In the genomic region with DNA sequence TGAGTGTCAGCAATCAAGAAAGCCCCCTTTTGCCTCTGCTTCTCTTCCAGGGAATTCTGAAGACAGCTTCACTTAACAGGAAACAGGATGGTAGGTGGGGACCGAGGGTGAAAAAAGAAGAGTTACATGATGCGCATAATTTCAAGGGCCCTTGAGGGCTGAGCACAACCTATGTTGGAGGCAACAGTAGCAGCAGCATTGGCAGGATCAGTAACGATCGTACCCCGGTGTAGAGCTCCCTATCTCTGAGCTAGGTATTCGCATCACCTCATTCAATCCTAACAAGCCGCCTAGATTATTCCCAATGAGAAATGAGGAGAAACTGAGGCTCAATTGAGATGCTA, we compare ENCODE assay signal across 8 cellular contexts. TPM values are rescaled to one million over a fixed set of nuclear protein-coding genes. Genes with fewer than 3 reads are reported as not detected.
A peak's percentile ranks its signal among the peaks of the same experiment; 100 is the strongest.
DNase-seq lines count a peak whose midpoint lies in the region; ATAC-seq, FAIRE-seq and TF ChIP-seq lines count a peak whose summit lies in the region.

No MANE protein-coding gene starts in this region.

- dilution Hi-C loops in endothelial cell of umbilical vein (cut with MboI; ENCODE audit: extremely low pct_ligation_motif_present, low sequenced_read_pairs): no loop called here

- H3K79me2 ChIP-seq in endothelial cell of umbilical vein (ENCODE audit: control insufficient read depth, insufficient read depth, low read length): peaks cover 45% of the 10 kb centered on the region

- ATAC-seq in naive B cell (ENCODE audit: low read depth in 2 of 2) (no peak), HG03432 (IDR thresholded peaks at IDR 0.05; ENCODE audit: unreplicated experiment) (no peak)

- H3K4me2 ChIP-seq in endothelial cell of umbilical vein (ENCODE audit: insufficient read depth, low read length): peak overlapping the region; percentile 95

- POLR2A ChIA-PET in endothelial cell of umbilical vein (lab: Charles Lee): no interaction called here

- H3K27me3 ChIP-seq in Peyer's patch (no peaks in the 10 kb centered on the region), endothelial cell of umbilical vein (ENCODE audit: control insufficient read depth in 2 of 2, insufficient read depth in 2 of 2, low read length in 2 of 2) (no peaks in the 10 kb centered on the region)

- H3K27ac Mint-ChIP-seq in activated naive CD4-positive, alpha-beta T cell treated with anti-CD3 and anti-CD28 coated beads for 36 hours: peak overlapping the region; percentile 89
- H3K27ac Mint-ChIP-seq in naive B cell: peak overlapping the region; percentile 82 to 98 (median 90)

- no peaks in the 10 kb centered on the region for H3K36me3 Mint-ChIP-seq in activated naive CD4-positive, alpha-beta T cell treated with anti-CD3 and anti-CD28 coated beads for 36 hours (ENCODE audit: low read depth)
- no peaks in the 10 kb centered on the region for H3K36me3 Mint-ChIP-seq in naive B cell

- no peaks in the 10 kb centered on the region for H3K9me1 ChIP-seq in endothelial cell of umbilical vein (replicated peaks; ENCODE audit: control insufficient read depth, extremely low read depth, insufficient read depth, low read length)

- no peaks in the 10 kb centered on the region for H3K36me3 ChIP-seq in Peyer's patch
- H3K36me3 ChIP-seq in endothelial cell of umbilical vein (ENCODE audit: control insufficient read depth in 2 of 2, extremely low read depth in 1 of 2, insufficient read depth in 2 of 2, low read length in 2 of 2): no peaks in the 10 kb centered on the region

- H3K4me3 ChIP-seq in Peyer's patch (peak overlapping the region; percentile 87 to 98 (median 92)), endothelial cell of umbilical vein (replicated peaks in 1 of 3; ENCODE audit: insufficient read depth in 1 of 3, low read depth in 1 of 3, low read length in 3 of 3) (peak overlapping the region; percentile 81 to 91 (median 83))

- no peaks in the 10 kb centered on the region for H3K27me3 Mint-ChIP-seq in activated naive CD4-positive, alpha-beta T cell treated with anti-CD3 and anti-CD28 coated beads for 36 hours (ENCODE audit: low read depth)
- peaks cover 1 to 2% (median 1%) of the 10 kb centered on the region in 3 donors for H3K27me3 Mint-ChIP-seq in naive B cell

- intact Hi-C loops in activated naive CD4-positive, alpha-beta T cell treated with anti-CD3 and anti-CD28 coated beads for 36 hours (cut with micrococcal nuclease): loop anchor here (1.0 to 2.0 kb wide), 3 partner anchors 36 to 153 kb away; partner anchors contain the start of gene MANF
- intact Hi-C loops in endothelial cell of umbilical vein (cut with micrococcal nuclease): loop anchor here (2.0 kb wide), 1 partner anchor 35 kb away; no protein-coding TSS in a partner anchor

- FAIRE-seq in endothelial cell of umbilical vein (lab: Jason Lieb, UNC): no peak

- H3K4me1 ChIP-seq in Peyer's patch (peaks cover 0 to 19% (median 2%) of the 10 kb centered on the region in 4 donors), endothelial cell of umbilical vein (ENCODE audit: control insufficient read depth, extremely low read depth, insufficient read depth, low read length) (peaks cover 15% of the 10 kb centered on the region)

- TF ChIP-seq POLR2A in Peyer's patch (IDR thresholded peaks at IDR 0.05) (no peak), endothelial cell of umbilical vein (IDR thresholded peaks at IDR 0.05; ENCODE audit: low read depth, low read length) (no peak)

- H3K9ac ChIP-seq in endothelial cell of umbilical vein (replicated peaks; ENCODE audit: extremely low read depth, insufficient read depth, low read length): peak overlapping the region; percentile 90

- TF ChIP-seq CTCF in Peyer's patch (IDR thresholded peaks at IDR 0.05) (no peak), endothelial cell of umbilical vein (IDR thresholded peaks at IDR 0.05; ENCODE audit: extremely low read depth in 1 of 2, insufficient read depth in 1 of 2, low read depth in 1 of 2, low read length in 2 of 2) (no peak)

- H3K4me1 Mint-ChIP-seq in activated naive CD4-positive, alpha-beta T cell treated with anti-CD3 and anti-CD28 coated beads for 36 hours (ENCODE audit: low read depth): peaks cover 34% of the 10 kb centered on the region
- peaks cover 22 to 41% (median 26%) of the 10 kb centered on the region in 3 donors for H3K4me1 Mint-ChIP-seq in naive B cell

- peak overlapping the region; percentile 91 for H3K4me3 Mint-ChIP-seq in activated naive CD4-positive, alpha-beta T cell treated with anti-CD3 and anti-CD28 coated beads for 36 hours
- peak overlapping the region; percentile 83 to 98 (median 93) for H3K4me3 Mint-ChIP-seq in naive B cell

- H3K9me3 Mint-ChIP-seq in activated naive CD4-positive, alpha-beta T cell treated with anti-CD3 and anti-CD28 coated beads for 36 hours: no peaks in the 10 kb centered on the region
- H3K9me3 Mint-ChIP-seq in naive B cell: no peaks in the 10 kb centered on the region

- CTCF ChIA-PET in activated naive CD4-positive, alpha-beta T cell treated with anti-CD3 and anti-CD28 coated beads for 36 hours (lab: Charles Lee): interaction anchor here (0.6 to 3.7 kb wide), 4 partner anchors 15 to 141 kb away, joined by 3 to 19 read pairs (median 10); no protein-coding TSS in a partner anchor
- CTCF ChIA-PET in endothelial cell of umbilical vein (lab: Charles Lee): interaction anchor here (0.9 to 3.5 kb wide), 7 partner anchors 17 to 143 kb away, joined by 3 to 18 read pairs (median 4); partner anchors contain the start of genes DCAF1 and TEX264

- no TSS peak for BruUV-seq in endothelial cell of umbilical vein (replicated peaks; lab: Mats Ljungman, UMichigan)

- peak; percentile 25 for DNase-seq in activated naive CD4-positive, alpha-beta T cell treated with anti-CD3 and anti-CD28 coated beads for 36 hours
- DNase-seq in activated naive CD4-positive, alpha-beta T cell treated with Interleukin-2 at 50 U/mL for 16 hours: no peak
- DNase-seq in Peyer's patch: no peak
- no peak for DNase-seq in endothelial cell of umbilical vein (ENCODE audit: low read depth, low spot score)
- DNase-seq in naive B cell: no peak
- DNase-seq in mucosa of gallbladder (ENCODE audit: low spot score): no peak
- DNase-seq in NCI-H1436 (lab: John Stamatoyannopoulos, UW): no peak

- H3K9me3 ChIP-seq in Peyer's patch (no peaks in the 10 kb centered on the region), endothelial cell of umbilical vein (replicated peaks; ENCODE audit: control insufficient read depth, insufficient read depth, low read length) (no peaks in the 10 kb centered on the region)

- H4K20me1 ChIP-seq in endothelial cell of umbilical vein (replicated peaks; ENCODE audit: control insufficient read depth, extremely low read depth, insufficient read depth, low read length): peaks cover 2% of the 10 kb centered on the region

- H2AFZ ChIP-seq in endothelial cell of umbilical vein (ENCODE audit: low read depth, low read length): peak overlapping the region; percentile 98

- H3K27ac ChIP-seq in Peyer's patch: peak overlapping the region; percentile 79 to 87 (median 83)
- H3K27ac ChIP-seq in endothelial cell of umbilical vein (ENCODE audit: insufficient read depth, low read depth, low read length): peak overlapping the region; percentile 6

TF ChIP-seq in endothelial cell of umbilical vein, 7 proteins besides CTCF, POLR2A, EP300 and RAD21:
- TF ChIP-seq JUN (IDR thresholded peaks at IDR 0.05; ENCODE audit: borderline replicate concordance, insufficient read depth, insufficient read length, low read depth): no peak
- no peak for TF ChIP-seq GATA2 (IDR thresholded peaks at IDR 0.05; ENCODE audit: insufficient read depth, insufficient read length, low read depth, low read length)
- TF ChIP-seq, protein P1, sequence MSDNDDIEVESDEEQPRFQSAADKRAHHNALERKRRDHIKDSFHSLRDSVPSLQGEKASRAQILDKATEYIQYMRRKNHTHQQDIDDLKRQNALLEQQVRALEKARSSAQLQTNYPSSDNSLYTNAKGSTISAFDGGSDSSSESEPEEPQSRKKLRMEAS (IDR thresholded peaks at IDR 0.05; ENCODE audit: insufficient read depth, insufficient read length): no peak
- TF ChIP-seq EZH2 (IDR thresholded peaks at IDR 0.05; ENCODE audit: borderline replicate concordance, low read depth, low read length, severe bottlenecking): no peak
- no peak for TF ChIP-seq MYC (IDR thresholded peaks at IDR 0.05; ENCODE audit: low read depth, low read length)
- TF ChIP-seq FOS (IDR thresholded peaks at IDR 0.05; ENCODE audit: borderline replicate concordance, insufficient read depth, low read length): no peak
- TF ChIP-seq POLR2AphosphoS5 (IDR thresholded peaks at IDR 0.05; ENCODE audit: insufficient read depth, low read depth, low read length): no peak

RNA-seq across cellular contexts. Expression of gene RAD54L2, which starts 0.4 kb away (rescaled TPM):
- total RNA-seq in activated naive CD4-positive, alpha-beta T cell treated with anti-CD3 and anti-CD28 coated beads for 36 hours: 10 to 100 TPM; 23.1 to 24.5 TPM
- total RNA-seq in Peyer's patch (10 to 100 TPM; 22.1 to 57.8 (median 26.5) TPM), endothelial cell of umbilical vein (31.1 and 32.5 TPM in 2 replicates), mucosa of gallbladder (19.4 TPM)
- polyA plus RNA-seq in endothelial cell of umbilical vein (7.0 and 7.6 TPM in 2 replicates), naive B cell (ENCODE audit: low read depth in 6 of 6) (10 to 100 TPM in 4 of 6 donors, 1 to 10 TPM in 2; 4.7 to 20.4 (median 12.8) TPM)
- 6.6 and 6.8 TPM in 2 replicates for polyA plus RNA-seq in endothelial cell of umbilical vein (2011; cell fraction: cytosol; rRNA removed)
- polyA plus RNA-seq in endothelial cell of umbilical vein (2011; cell fraction: nucleus; rRNA removed): 30.3 and 32.4 TPM in 2 replicates
- 7.5 and 9.4 TPM in 2 replicates for polyA plus RNA-seq in endothelial cell of umbilical vein (2012)
- polyA minus RNA-seq in endothelial cell of umbilical vein: 45.4 and 47.1 TPM in 2 replicates
- 21.0 TPM for polyA minus RNA-seq in endothelial cell of umbilical vein (2011; cell fraction: cytosol; rRNA and poly(A)+ RNA removed)
- polyA minus RNA-seq in endothelial cell of umbilical vein (2011; cell fraction: nucleus; rRNA and poly(A)+ RNA removed): 40.0 and 52.4 TPM in 2 replicates

RNA-seq across cellular contexts. Expression of gene DCAF1, which starts 38.3 kb away (rescaled TPM):
- 10 to 100 TPM; 38.9 to 39.9 TPM for total RNA-seq in activated naive CD4-positive, alpha-beta T cell treated with anti-CD3 and anti-CD28 coated beads for 36 hours
- 10 to 100 TPM; 12.6 to 31.4 (median 17.5) TPM for total RNA-seq in Peyer's patch
- total RNA-seq in endothelial cell of umbilical vein: 21.1 and 22.0 TPM in 2 replicates
- 5.5 and 7.8 TPM in 2 replicates for polyA plus RNA-seq in endothelial cell of umbilical vein
- 8.1 and 9.2 TPM in 2 replicates for polyA plus RNA-seq in endothelial cell of umbilical vein (2011; cell fraction: cytosol; rRNA removed)
- polyA plus RNA-seq in endothelial cell of umbilical vein (2011; cell fraction: nucleus; rRNA removed): 21.0 and 24.1 TPM in 2 replicates
- polyA plus RNA-seq in endothelial cell of umbilical vein (2012): 10.7 and 14.9 TPM in 2 replicates
- 28.6 and 29.6 TPM in 2 replicates for polyA minus RNA-seq in endothelial cell of umbilical vein
- polyA minus RNA-seq in endothelial cell of umbilical vein (2011; cell fraction: cytosol; rRNA and poly(A)+ RNA removed): 19.4 TPM
- polyA minus RNA-seq in endothelial cell of umbilical vein (2011; cell fraction: nucleus; rRNA and poly(A)+ RNA removed): 16.1 and 23.9 TPM in 2 replicates
- polyA plus RNA-seq in naive B cell (ENCODE audit: low read depth in 6 of 6): 10 to 100 TPM in 3 of 6 donors, 1 to 10 TPM in 3; 4.1 to 17.1 (median 10.4) TPM
- 18.8 TPM for total RNA-seq in mucosa of gallbladder
